In genomic region chr19:3378352-3379146, GRCh38 we compare ENCODE assay signal across 1 cellular context.
TF ChIP-seq lines count a peak whose summit lies in the region.

No MANE protein-coding gene starts in this region.

TF ChIP-seq in SK-N-SH, 30 proteins besides CTCF, POLR2A, EP300 and RAD21 (continued from another document):
- TF ChIP-seq REST (IDR thresholded peaks at IDR 0.05; ENCODE audit: low read depth, low read length): no peak
